Comparison of ENCODE assay signal across 9 cellular contexts in genomic region chr1:21951576-21951870, GRCh38. TPM values are rescaled to one million over a fixed set of nuclear protein-coding genes. Genes with fewer than 3 reads are reported as not detected.
"Had no signal": no experiment of that assay in that cellular context is flagged by ENCODE, and none has a peak within 500 bp of the region (broad histone marks: within the 10 kb centered on the region; RNA-seq: fewer than 3 reads in every experiment).

No MANE protein-coding gene starts in this region.

- H3K4me2 ChIP-seq: GM23338 had no signal

- DNase-seq: H9, HCEC 1CT, IMR-90, KG1 had no signal

- H3K9me3 Mint-ChIP-seq: GM23338, H9 had no signal

- ATAC-seq: GM23338, K562 had no signal

- H3K4me3 Mint-ChIP-seq: GM23338, H9 had no signal

- FAIRE-seq: HTR-8/SVneo, K562 had no signal

- H3K4me3 ChIP-seq: GM23338, K562 had no signal

- H3K27ac Mint-ChIP-seq: GM23338, H9 had no signal

- H2AFZ ChIP-seq: GM23338 had no signal

RNA-seq across cellular contexts. Expression of gene CELA3B, which starts 25.3 kb away (rescaled TPM):
- total RNA-seq: GM23338, H4, H9, IMR-90 had no signal
- polyA plus RNA-seq: GM23338, IMR-90, K562 had no signal

RNA-seq across cellular contexts. Expression of gene CELA3A, which starts 49.9 kb away (rescaled TPM):
- total RNA-seq: GM23338, H4, H9, HT-29, IMR-90 had no signal
- polyA plus RNA-seq: GM23338, IMR-90, K562 had no signal
